ENCODE assay signal across 20 cellular contexts in genomic region chr12:98465950-98466349, GRCh38.
"Had no signal": no experiment of that assay in that cellular context is flagged by ENCODE, and none has a peak within 500 bp of the region (broad histone marks: within the 10 kb centered on the region; RNA-seq: fewer than 3 reads in every experiment).

No MANE protein-coding gene starts in this region.

- H3K79me2 ChIP-seq: parathyroid adenoma had no signal

- H3K4me3 ChIP-seq: body of pancreas, dorsolateral prefrontal cortex, mucosa of descending colon, tibial artery had no signal

- H3K27me3 ChIP-seq: body of pancreas, dorsolateral prefrontal cortex, tibial artery had no signal

- H3K4me1 ChIP-seq: parathyroid adenoma had no signal

- DNase-seq: activated CD4-positive, alpha-beta T cell treated with anti-CD3 and anti-CD28 coated beads, Interleukin-2, amount 50 U/mL, for 48 hours; activated naive CD4-positive, alpha-beta T cell treated with Interleukin-2 at 50 U/mL for 16 hours; activated naive CD8-positive, alpha-beta T cell treated with anti-CD3 and anti-CD28 coated beads, Interleukin-2, amount 10 ng/mL, durations not matched to agents 7 days and 5 days; activated T-cell treated with anti-CD3 and anti-CD28 coated beads, Interleukin-2, amount 50 U/mL, for 24 hours; amygdala; body of pancreas; caudate nucleus; dorsolateral prefrontal cortex; left ventricle myocardium superior; mucosa of descending colon; naive thymus-derived CD8-positive, alpha-beta T cell; stimulated activated CD4-positive, alpha-beta T cell treated with anti-CD3 and anti-CD28 coated beads, Interleukin-12 subunit alpha, Interleukin-12 subunit beta, amount 100 ng/mL, for 4 hours; stimulated activated CD4-positive, alpha-beta T cell treated with anti-CD3 and anti-CD28 coated beads, Interleukin-2, amount 100 ng/mL, for 24 hours; stimulated activated naive CD4-positive, alpha-beta T cell treated with Interleukin-2 at 50 U/mL for 16 hours; SW 1271; tibial artery had no signal

- H3K36me3 ChIP-seq: neutrophil, tibial artery had no signal

- ATAC-seq: body of pancreas; left ventricle myocardium superior; mucosa of descending colon; naive thymus-derived CD8-positive, alpha-beta T cell had no signal

- H2AFZ ChIP-seq: parathyroid adenoma had no signal

- H3K27ac ChIP-seq: body of pancreas, neutrophil, parathyroid adenoma, tibial artery had no signal

- H3K9me3 ChIP-seq: body of pancreas, mucosa of descending colon, neutrophil, tibial artery had no signal

- FAIRE-seq: colon, TTC549 had no signal

- H3K9ac ChIP-seq: parathyroid adenoma had no signal
